8 cellular contexts compared by ENCODE assay signal in genomic region chr22:42856179-42856864, GRCh38. TPM values are rescaled to one million over a fixed set of nuclear protein-coding genes. Genes with fewer than 3 reads are reported as not detected.
DNase-seq lines count a peak whose midpoint lies in the region; ATAC-seq and TF ChIP-seq lines count a peak whose summit lies in the region.

No MANE protein-coding gene starts in this region.

- H3K27ac ChIP-seq in HCT116 (ENCODE audit: low read depth, low read length) (peak overlapping the region; percentile 71), ovary (peak overlapping the region; percentile 85 to 92), transverse colon (peak overlapping the region; percentile 94 to 98 (median 97))

- no peak for TF ChIP-seq EP300 in ovary (IDR thresholded peaks at IDR 0.05)
- TF ChIP-seq EP300 in transverse colon (IDR thresholded peaks at IDR 0.05; ENCODE audit: low read depth) = no peak

- POLR2A ChIA-PET in HCT116 (lab: Charles Lee) = interaction anchor here (1.7 to 3.7 kb wide), 2 partner anchors 11 to 241 kb away, joined by 6 to 12 read pairs; partner anchors contain the start of gene POLDIP3

- DNase-seq in ELF-1 (ENCODE audit: low read depth, low spot score) = peak; percentile 35
- DNase-seq in HCT116 (ENCODE audit: low read depth, low spot score) = no peak
- DNase-seq in NCI-H748 (lab: John Stamatoyannopoulos, UW; ENCODE audit: unreplicated experiment) = peak; percentile 65
- DNase-seq in activated T-helper 1 cell treated with Interleukin-2 at 50 U/mL for 16 hours (ENCODE audit: low read depth) = peak; percentile 47
- peak; percentile 62 for DNase-seq in fibroblast of villous mesenchyme (ENCODE audit: low read depth)
- peak in 3 of 5 donors; percentile 57 to 69 (median 61) for DNase-seq in ovary
- DNase-seq in transverse colon = peak; percentile 71

- TF ChIP-seq POLR2A in HCT116 (IDR thresholded peaks at IDR 0.05; ENCODE audit: borderline replicate concordance, extremely low read depth, insufficient read depth, insufficient read length) (no peak), ovary (IDR thresholded peaks at IDR 0.05) (no peak), transverse colon (IDR thresholded peaks at IDR 0.05) (peak; percentile 27)

- in situ Hi-C loops in transverse colon (cut with MboI; ENCODE audit: low pct_ligation_motif_present in 1 of 4, low pct_unique_long_range_greater_than_20kb in 1 of 4, low sequenced_read_pairs in 3 of 4) = loop anchor here in 1 of 4 donors (25.0 kb wide), 2 partner anchors 181 to 194 kb away; no protein-coding TSS in a partner anchor

- no peak for TF ChIP-seq RAD21 in HCT116 (IDR thresholded peaks at IDR 0.05; ENCODE audit: low read depth)

- TF ChIP-seq CTCF in HCT116 (IDR thresholded peaks at IDR 0.05 in 2 of 3, conservative IDR thresholded peaks at IDR 0.05 in 1 of 3; ENCODE audit: borderline replicate concordance in 1 of 3, insufficient read depth in 1 of 3, low read depth in 2 of 3, low read length in 2 of 3) (no peak), fibroblast of villous mesenchyme (IDR thresholded peaks at IDR 0.05; ENCODE audit: insufficient read depth, low read depth, low read length) (no peak), ovary (IDR thresholded peaks at IDR 0.05) (no peak), transverse colon (IDR thresholded peaks at IDR 0.05) (no peak)

- intact Hi-C loops in HCT116 (cut with micrococcal nuclease) (no loop called here), ovary (cut with DNase I) (loop anchor here in 1 of 4 donors (10.0 kb wide), 1 partner anchor 192 kb away; no protein-coding TSS in a partner anchor), transverse colon (cut with DNase I; ENCODE audit: low total_unique reads) (no loop called here)

- H3K27me3 ChIP-seq in HCT116 (ENCODE audit: insufficient read depth, low read length) (no peaks in the 10 kb centered on the region), ovary (no peaks in the 10 kb centered on the region), transverse colon (no peaks in the 10 kb centered on the region)

- no TSS peak for BruUV-seq in HCT116 (replicated peaks; lab: Mats Ljungman, UMichigan)

- no peaks in the 10 kb centered on the region for H3K9me2 ChIP-seq in HCT116 (ENCODE audit: insufficient read depth)

- H3K9ac ChIP-seq in HCT116 (ENCODE audit: low read length) = peak overlapping the region; percentile 73

- peaks cover 5% of the 10 kb centered on the region; the same call in 1 of the 2 replicates for H3K79me2 ChIP-seq in HCT116 (ENCODE audit: insufficient read depth, low read length)

- CTCF ChIA-PET in HCT116 (lab: Charles Lee) = interaction anchor here (1.4 to 1.8 kb wide), 2 partner anchors 11 to 12 kb away, joined by 4 to 6 read pairs; no protein-coding TSS in a partner anchor

- H3K4me3 ChIP-seq in HCT116 (replicated peaks in 1 of 2; ENCODE audit: low read depth in 1 of 2, low read length in 2 of 2) = peak overlapping the region; percentile 69 to 83
- H3K4me3 ChIP-seq in fibroblast of villous mesenchyme (ENCODE audit: low read depth, low read length) = peak overlapping the region; percentile 89
- H3K4me3 ChIP-seq in ovary = peak overlapping the region; percentile 58
- peak overlapping the region; percentile 32 to 87 (median 85) for H3K4me3 ChIP-seq in transverse colon

- H2AFZ ChIP-seq in HCT116 (ENCODE audit: low read depth, low read length, poor library complexity, severe bottlenecking) = no peak overlapping the region

- no peaks in the 10 kb centered on the region for H3K36me3 ChIP-seq in HCT116 (ENCODE audit: control insufficient read depth in 1 of 2, insufficient read depth in 2 of 2, low read length in 2 of 2)
- no peaks in the 10 kb centered on the region for H3K36me3 ChIP-seq in ovary
- no peaks in the 10 kb centered on the region for H3K36me3 ChIP-seq in transverse colon

- H3K4me1 ChIP-seq in HCT116 (ENCODE audit: control insufficient read depth in 1 of 2, insufficient read depth in 2 of 2, low read length in 2 of 2) (peaks cover 7 to 12% of the 10 kb centered on the region in 2 experiments), ovary (ENCODE audit: insufficient read depth) (peaks cover 13% of the 10 kb centered on the region), transverse colon (peaks cover 7 to 25% (median 20%) of the 10 kb centered on the region in 4 donors)

- RAD21 ChIA-PET in HCT116 (lab: Charles Lee; ENCODE audit: low non-redundant PET in 1 of 2, low total read pairs in 2 of 2, uncharacterized antibody in 2 of 2, unreplicated experiment in 2 of 2) = interaction anchor here in 1 of 2 experiments (0.7 to 1.3 kb wide), 2 partner anchors 11 to 207 kb away, joined by 3 to 6 read pairs; no protein-coding TSS in a partner anchor

- H3K9me3 ChIP-seq in HCT116 (ENCODE audit: control insufficient read depth in 1 of 2, insufficient read depth in 1 of 2, low read depth in 1 of 2, low read length in 2 of 2) (no peaks in the 10 kb centered on the region), ovary (no peaks in the 10 kb centered on the region), transverse colon (no peaks in the 10 kb centered on the region)

- WGBS in ovary, 3 donors = 0 to 1% (median 0%) methylated on average over 29 to 44 of the region's 44 CpGs
- WGBS in transverse colon (ENCODE audit: low coverage in 1 of 2), 2 donors = 0% methylated on average over 24 of the region's 44 CpGs; no CpG with 5 or more reads in 1 of the 2 donors

- peak overlapping the region; percentile 92 for H3K4me2 ChIP-seq in HCT116 (ENCODE audit: low read length)

- no peaks in the 10 kb centered on the region for H4K20me1 ChIP-seq in HCT116 (ENCODE audit: insufficient read depth)

- ATAC-seq in HCT116 (peak; percentile 26), HG02763 (IDR thresholded peaks at IDR 0.05; ENCODE audit: unreplicated experiment) (no peak)

TF ChIP-seq in HCT116, 20 proteins besides CTCF, POLR2A, EP300 and RAD21:
- TF ChIP-seq SP1 (IDR thresholded peaks at IDR 0.05; ENCODE audit: low read depth) (no peak), MAX (IDR thresholded peaks at IDR 0.05) (no peak), EZH2phosphoT487 (IDR thresholded peaks at IDR 0.05; ENCODE audit: borderline replicate concordance) (no peak), ATF3 (IDR thresholded peaks at IDR 0.05) (no peak), FOSL1 (IDR thresholded peaks at IDR 0.05; ENCODE audit: low read depth) (no peak), CEBPB (IDR thresholded peaks at IDR 0.05; ENCODE audit: low read depth) (no peak), JUND (IDR thresholded peaks at IDR 0.05) (no peak), POLR2AphosphoS5 (IDR thresholded peaks at IDR 0.05; ENCODE audit: low read depth, low read length) (no peak), EGR1 (IDR thresholded peaks at IDR 0.05; ENCODE audit: low read depth) (no peak), TCF7L2 (IDR thresholded peaks at IDR 0.05; ENCODE audit: borderline replicate concordance, extremely low read depth, insufficient read depth, insufficient read length) (no peak), ZFX (IDR thresholded peaks at IDR 0.05) (no peak), ZNF274 (IDR thresholded peaks at IDR 0.05; ENCODE audit: low read depth, low read length) (no peak)
- TF ChIP-seq, protein P1, sequence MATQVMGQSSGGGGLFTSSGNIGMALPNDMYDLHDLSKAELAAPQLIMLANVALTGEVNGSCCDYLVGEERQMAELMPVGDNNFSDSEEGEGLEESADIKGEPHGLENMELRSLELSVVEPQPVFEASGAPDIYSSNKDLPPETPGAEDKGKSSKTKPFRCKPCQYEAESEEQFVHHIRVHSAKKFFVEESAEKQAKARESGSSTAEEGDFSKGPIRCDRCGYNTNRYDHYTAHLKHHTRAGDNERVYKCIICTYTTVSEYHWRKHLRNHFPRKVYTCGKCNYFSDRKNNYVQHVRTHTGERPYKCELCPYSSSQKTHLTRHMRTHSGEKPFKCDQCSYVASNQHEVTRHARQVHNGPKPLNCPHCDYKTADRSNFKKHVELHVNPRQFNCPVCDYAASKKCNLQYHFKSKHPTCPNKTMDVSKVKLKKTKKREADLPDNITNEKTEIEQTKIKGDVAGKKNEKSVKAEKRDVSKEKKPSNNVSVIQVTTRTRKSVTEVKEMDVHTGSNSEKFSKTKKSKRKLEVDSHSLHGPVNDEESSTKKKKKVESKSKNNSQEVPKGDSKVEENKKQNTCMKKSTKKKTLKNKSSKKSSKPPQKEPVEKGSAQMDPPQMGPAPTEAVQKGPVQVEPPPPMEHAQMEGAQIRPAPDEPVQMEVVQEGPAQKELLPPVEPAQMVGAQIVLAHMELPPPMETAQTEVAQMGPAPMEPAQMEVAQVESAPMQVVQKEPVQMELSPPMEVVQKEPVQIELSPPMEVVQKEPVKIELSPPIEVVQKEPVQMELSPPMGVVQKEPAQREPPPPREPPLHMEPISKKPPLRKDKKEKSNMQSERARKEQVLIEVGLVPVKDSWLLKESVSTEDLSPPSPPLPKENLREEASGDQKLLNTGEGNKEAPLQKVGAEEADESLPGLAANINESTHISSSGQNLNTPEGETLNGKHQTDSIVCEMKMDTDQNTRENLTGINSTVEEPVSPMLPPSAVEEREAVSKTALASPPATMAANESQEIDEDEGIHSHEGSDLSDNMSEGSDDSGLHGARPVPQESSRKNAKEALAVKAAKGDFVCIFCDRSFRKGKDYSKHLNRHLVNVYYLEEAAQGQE (IDR thresholded peaks at IDR 0.05; ENCODE audit: low read depth) = no peak

RNA-seq across cellular contexts. Expression of gene ARFGAP3, which starts 0.8 kb away (rescaled TPM):
- total RNA-seq in HCT116 (2021; ENCODE audit: unreplicated experiment) (15.4 TPM), fibroblast of villous mesenchyme (69.6 and 98.9 TPM in 2 replicates), ovary (10 to 100 TPM; 28.8 to 47.8 (median 39.2) TPM), transverse colon (10 to 100 TPM; 24.3 to 43.5 (median 33.3) TPM)
- polyA plus RNA-seq in HCT116 (2012) = 10.6 and 11.6 TPM in 2 replicates
- polyA plus RNA-seq in ovary = 10 to 100 TPM; 21.6 to 43.5 TPM
